8 cellular contexts compared by ENCODE assay signal in genomic region chr12:117875652-117876491, GRCh38.
DNase-seq lines count a peak whose midpoint lies in the region; ATAC-seq lines count a peak whose summit lies in the region.

No MANE protein-coding gene starts in this region.

- H3K9ac ChIP-seq in iPS-18a (ENCODE audit: low read length): peak overlapping the region; percentile 51

- no peak overlapping the region for H3K4me3 Mint-ChIP-seq in activated T-cell treated with anti-CD3 and anti-CD28 coated beads, Interleukin-2, amount 50 U/mL, for 4 hours

- DNase-seq in ELF-1 (ENCODE audit: low read depth, low spot score) (peak; percentile 86), NCI-H187 (lab: John Stamatoyannopoulos, UW) (peak; percentile 81 to 88), amniotic stem cell (lab: John Stamatoyannopoulos, UW) (no peak), NCI-H774 (lab: John Stamatoyannopoulos, UW) (no peak)
- DNase-seq in activated T-cell treated with anti-CD3 and anti-CD28 coated beads, Interleukin-2, amount 50 U/mL, for 4 hours: no peak
- DNase-seq in effector CD8-positive, alpha-beta T cell (lab: John Stamatoyannopoulos, UW): no peak

- peak overlapping the region; percentile 44 for H3K4me3 ChIP-seq in iPS-18a (ENCODE audit: low read length)

- H3K27me3 ChIP-seq in iPS-18a (ENCODE audit: control insufficient read depth, insufficient read depth, low read length): peaks cover 5% of the 10 kb centered on the region

- H3K36me3 Mint-ChIP-seq in activated T-cell treated with anti-CD3 and anti-CD28 coated beads, Interleukin-2, amount 50 U/mL, for 4 hours (ENCODE audit: insufficient read depth): no peaks in the 10 kb centered on the region

- H3K27me3 Mint-ChIP-seq in activated T-cell treated with anti-CD3 and anti-CD28 coated beads, Interleukin-2, amount 50 U/mL, for 4 hours (ENCODE audit: low read depth): peaks cover 18% of the 10 kb centered on the region

- H3K9me3 Mint-ChIP-seq in activated T-cell treated with anti-CD3 and anti-CD28 coated beads, Interleukin-2, amount 50 U/mL, for 4 hours: no peaks in the 10 kb centered on the region

- no peaks in the 10 kb centered on the region for H3K36me3 ChIP-seq in iPS-18a (ENCODE audit: control insufficient read depth, low read depth, low read length)

- peaks cover 11% of the 10 kb centered on the region for H3K4me1 ChIP-seq in iPS-18a (ENCODE audit: control insufficient read depth, low read depth, low read length)

- ATAC-seq in activated T-cell treated with anti-CD3 and anti-CD28 coated beads, Interleukin-2, amount 50 U/mL, for 4 hours: peak; percentile 64 to 66
- ATAC-seq in GM19455 (IDR thresholded peaks at IDR 0.05; ENCODE audit: unreplicated experiment): no peak

- H3K4me1 Mint-ChIP-seq in activated T-cell treated with anti-CD3 and anti-CD28 coated beads, Interleukin-2, amount 50 U/mL, for 4 hours (ENCODE audit: low read depth): peaks cover 11% of the 10 kb centered on the region

- H3K9me3 ChIP-seq in iPS-18a (ENCODE audit: control insufficient read depth, low read depth, low read length): no peaks in the 10 kb centered on the region

- peak overlapping the region; percentile 4 for H3K27ac ChIP-seq in iPS-18a (ENCODE audit: low read length)

Comparison
In these comparisons a context has a peak if more than half of its experiments do, and no peak if none do; other contexts are left out.
1. DNase-seq: peak in ELF-1 (single experiment) and NCI-H187 (2 of 2); none in activated T-cell treated with anti-CD3 and anti-CD28 coated beads, Interleukin-2, amount 50 U/mL, for 4 hours (single experiment), amniotic stem cell (single experiment), effector CD8-positive, alpha-beta T cell (single experiment) and NCI-H774 (single experiment).